Comparison of ENCODE assay signal across 22 cellular contexts in the genomic region with DNA sequence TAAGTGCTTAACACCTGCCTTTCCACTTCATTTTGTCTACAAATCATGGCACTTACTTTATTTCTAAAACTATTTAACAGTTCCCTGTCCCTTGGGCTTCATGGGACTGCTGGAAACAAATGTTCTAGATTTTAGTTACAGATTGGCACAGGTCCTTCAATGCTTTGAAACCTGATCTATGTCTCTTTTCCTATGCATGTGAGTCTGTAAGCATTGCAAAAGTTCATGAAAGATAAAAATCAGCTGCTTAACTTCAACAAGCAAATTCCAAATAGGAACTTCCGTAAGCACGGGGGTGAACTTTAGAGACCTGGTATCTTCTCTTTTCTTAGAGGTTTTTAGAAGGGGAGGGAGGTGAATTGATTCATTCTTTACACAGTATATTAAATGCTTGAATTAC. TPM values are rescaled to one million over a fixed set of nuclear protein-coding genes. Genes with fewer than 3 reads are reported as not detected.
"Had no signal": no experiment of that assay in that cellular context is flagged by ENCODE, and none has a peak within 500 bp of the region (broad histone marks: within the 10 kb centered on the region; RNA-seq: fewer than 3 reads in every experiment).

No MANE protein-coding gene starts in this region.

- H3K4me1 ChIP-seq: foreskin keratinocyte, prostate gland, transverse colon had no signal

- H3K36me3 ChIP-seq: prostate gland, transverse colon had no signal

- ATAC-seq: activated naive CD8-positive, alpha-beta T cell treated with anti-CD3 and anti-CD28 coated beads, Interleukin-2, amount 50 U/mL, for 24 hours; effector memory CD8-positive, alpha-beta T cell; left colon; mucosa of descending colon; natural killer cell treated with Interleukin-12 subunit alpha and Interleukin-12 subunit beta and Interleukin-15 and Interleukin-18, amount 100 ng/mL, for 72 hours; sciatic nerve had no signal

- H3K4me3 ChIP-seq: mucosa of descending colon, prostate gland, transverse colon had no signal

- H3K4me1 Mint-ChIP-seq: activated B cell treated with CpG ODN at 0.5 μM for 24 hours; activated CD4-positive, alpha-beta T cell treated with anti-CD3 and anti-CD28 coated beads, Interleukin-2, amount 10 ng/mL, durations not matched to agents 24 days and 14 days; activated naive CD8-positive, alpha-beta T cell treated with anti-CD3 and anti-CD28 coated beads, Interleukin-2, amount 50 U/mL, for 24 hours; immature natural killer cell had no signal

- H3K27ac ChIP-seq: foreskin keratinocyte, prostate gland, transverse colon had no signal

- H3K36me3 Mint-ChIP-seq: immature natural killer cell; natural killer cell treated with Interleukin-12 subunit alpha and Interleukin-12 subunit beta and Interleukin-15 and Interleukin-18, amount 100 ng/mL, for 72 hours had no signal

- H3K27ac Mint-ChIP-seq: activated B cell treated with CpG ODN at 0.5 μM for 24 hours; activated CD4-positive, alpha-beta T cell treated with anti-CD3 and anti-CD28 coated beads, Interleukin-2, amount 10 ng/mL, durations not matched to agents 24 days and 14 days; activated naive CD8-positive, alpha-beta T cell treated with anti-CD3 and anti-CD28 coated beads, Interleukin-2, amount 50 U/mL, for 24 hours; effector memory CD8-positive, alpha-beta T cell; immature natural killer cell; natural killer cell treated with Interleukin-12 subunit alpha and Interleukin-12 subunit beta and Interleukin-15 and Interleukin-18, amount 100 ng/mL, for 72 hours had no signal

- DNase-seq: activated B cell treated with CpG ODN at 0.5 μM for 24 hours; activated CD4-positive, alpha-beta T cell treated with anti-CD3 and anti-CD28 coated beads, Interleukin-2, amount 10 ng/mL, durations not matched to agents 24 days and 14 days; activated naive CD4-positive, alpha-beta T cell treated with Interleukin-2 at 50 U/mL for 16 hours; activated naive CD8-positive, alpha-beta T cell treated with anti-CD3 and anti-CD28 coated beads, Interleukin-2, amount 50 U/mL, for 24 hours; caudate nucleus; cortex of kidney; effector memory CD8-positive, alpha-beta T cell; erythroblast; foreskin keratinocyte; immature natural killer cell; left colon; mucosa of descending colon; occipital lobe; stimulated activated CD4-positive, alpha-beta T cell treated with anti-CD3 and anti-CD28 coated beads, Interleukin-12 subunit alpha, Interleukin-12 subunit beta, amount 100 ng/mL, for 4 hours; stimulated activated naive CD4-positive, alpha-beta T cell; substantia nigra; T-helper 1 cell; transverse colon had no signal

- H3K9me3 Mint-ChIP-seq: activated B cell treated with CpG ODN at 0.5 μM for 24 hours; activated CD4-positive, alpha-beta T cell treated with anti-CD3 and anti-CD28 coated beads, Interleukin-2, amount 10 ng/mL, durations not matched to agents 24 days and 14 days; activated naive CD8-positive, alpha-beta T cell treated with anti-CD3 and anti-CD28 coated beads, Interleukin-2, amount 50 U/mL, for 24 hours; effector memory CD8-positive, alpha-beta T cell; immature natural killer cell; natural killer cell treated with Interleukin-12 subunit alpha and Interleukin-12 subunit beta and Interleukin-15 and Interleukin-18, amount 100 ng/mL, for 72 hours had no signal

- H3K9me3 ChIP-seq: mucosa of descending colon, prostate gland, transverse colon had no signal

- H3K4me3 Mint-ChIP-seq: activated B cell treated with CpG ODN at 0.5 μM for 24 hours; activated CD4-positive, alpha-beta T cell treated with anti-CD3 and anti-CD28 coated beads, Interleukin-2, amount 10 ng/mL, durations not matched to agents 24 days and 14 days; activated naive CD8-positive, alpha-beta T cell treated with anti-CD3 and anti-CD28 coated beads, Interleukin-2, amount 50 U/mL, for 24 hours; effector memory CD8-positive, alpha-beta T cell; immature natural killer cell; natural killer cell treated with Interleukin-12 subunit alpha and Interleukin-12 subunit beta and Interleukin-15 and Interleukin-18, amount 100 ng/mL, for 72 hours had no signal

RNA-seq across cellular contexts. Expression of gene LGI2, which starts 9.5 kb away (rescaled TPM):
- total RNA-seq: activated B cell treated with CpG ODN at 0.5 μM for 24 hours; activated CD4-positive, alpha-beta T cell treated with anti-CD3 and anti-CD28 coated beads, Interleukin-2, amount 10 ng/mL, durations not matched to agents 24 days and 14 days; foreskin keratinocyte; lung microvascular endothelial cell; natural killer cell treated with Interleukin-12 subunit alpha and Interleukin-12 subunit beta and Interleukin-15 and Interleukin-18, amount 100 ng/mL, for 72 hours had no signal
